In genomic region chr7:35729061-35729783, GRCh38 we compare ENCODE assay signal across 8 cellular contexts. TPM values are rescaled to one million over a fixed set of nuclear protein-coding genes. Genes with fewer than 3 reads are reported as not detected.
A peak's percentile ranks its signal among the peaks of the same experiment; 100 is the strongest.
DNase-seq lines count a peak whose midpoint lies in the region; ATAC-seq, FAIRE-seq and TF ChIP-seq lines count a peak whose summit lies in the region.

No MANE protein-coding gene starts in this region.

- no peaks in the 10 kb centered on the region for H3K79me2 ChIP-seq in DND-41 (ENCODE audit: insufficient read depth, low read length)
- no peaks in the 10 kb centered on the region for H3K79me2 ChIP-seq in GM23248 (ENCODE audit: insufficient read depth)

- H3F3A ChIP-seq in GM23248 (ENCODE audit: insufficient read depth): no peaks in the 10 kb centered on the region

- 79 to 84% methylated on average over 3 of the region's 3 CpGs for WGBS in GM23248 (ENCODE audit: low coverage in 1 of 2, low lambda C conversion rate in 2 of 2, missing lambda C conversion rate in 2 of 2), 2 experiments

- no peaks in the 10 kb centered on the region for H4K20me1 ChIP-seq in DND-41 (ENCODE audit: insufficient read depth, low read length)
- H4K20me1 ChIP-seq in GM23248 (ENCODE audit: insufficient read depth): no peaks in the 10 kb centered on the region

- H3K9me3 ChIP-seq in DND-41 (ENCODE audit: insufficient read depth, low read length, severe bottlenecking): no peaks in the 10 kb centered on the region
- no peaks in the 10 kb centered on the region for H3K9me3 ChIP-seq in GM23248 (ENCODE audit: low read depth)

- intact Hi-C loops in posterior cingulate gyrus (cut with DNase I): no loop called here

- DNase-seq in DND-41 (peak; percentile 28), posterior cingulate gyrus (peak in 6 of 10 donors; percentile 33 to 85 (median 44)), NCI-H1105 treated with DMSO at 0.1 percent for 48 hours (lab: John Stamatoyannopoulos, UW) (no peak), frontal cortex (ENCODE audit: low spot score in 2 of 2) (no peak), GM23248 (no peak)
- no peak for DNase-seq in activated T-cell treated with anti-CD3 and anti-CD28 coated beads, Interleukin-2, amount 50 U/mL, for 24 hours

- H2AFZ ChIP-seq in DND-41 (ENCODE audit: low read depth, low read length) (no peak overlapping the region), GM23248 (no peak overlapping the region)

- H3K36me3 ChIP-seq in DND-41 (ENCODE audit: insufficient read depth, low read length) (no peaks in the 10 kb centered on the region), GM23248 (ENCODE audit: low read depth) (no peaks in the 10 kb centered on the region)

- FAIRE-seq in frontal cortex (lab: Jason Lieb, UNC): no peak

- H3K36me3 Mint-ChIP-seq in activated T-cell treated with anti-CD3 and anti-CD28 coated beads, Interleukin-2, amount 50 U/mL, for 24 hours (ENCODE audit: low read depth): no peaks in the 10 kb centered on the region

- in situ Hi-C loops in GM23248 (cut with MboI): no loop called here

- H3K27me3 Mint-ChIP-seq in activated T-cell treated with anti-CD3 and anti-CD28 coated beads, Interleukin-2, amount 50 U/mL, for 24 hours: no peaks in the 10 kb centered on the region

- no peak overlapping the region for H3K4me3 ChIP-seq in DND-41 (ENCODE audit: low read depth in 1 of 2, low read length in 2 of 2)
- no peak overlapping the region for H3K4me3 ChIP-seq in GM23248

- peaks cover 66% of the 10 kb centered on the region for H3K4me1 Mint-ChIP-seq in activated T-cell treated with anti-CD3 and anti-CD28 coated beads, Interleukin-2, amount 50 U/mL, for 24 hours (ENCODE audit: low read depth)

- H3K27me3 ChIP-seq in DND-41 (ENCODE audit: insufficient read depth, low read length, poor library complexity) (no peaks in the 10 kb centered on the region), GM23248 (replicated peaks; ENCODE audit: insufficient read depth) (0 out of 2 replicates have a peak, but pooled peaks cover 5% of the 10 kb centered on the region)

- H3K9me2 ChIP-seq in GM23248 (ENCODE audit: insufficient read depth): no peaks in the 10 kb centered on the region

- peak overlapping the region; percentile 69 for H3K27ac Mint-ChIP-seq in activated T-cell treated with anti-CD3 and anti-CD28 coated beads, Interleukin-2, amount 50 U/mL, for 24 hours

- H3K4me2 ChIP-seq in DND-41 (ENCODE audit: insufficient read depth, low read length) (no peak overlapping the region), GM23248 (ENCODE audit: unreplicated experiment) (no peak overlapping the region)

- ATAC-seq in DND-41 (ENCODE audit: insufficient read depth, low read depth) (peak; percentile 41), GM19395 (IDR thresholded peaks at IDR 0.05; ENCODE audit: unreplicated experiment) (peak; percentile 44), HG03432 (IDR thresholded peaks at IDR 0.05; ENCODE audit: unreplicated experiment) (peak; percentile 58)

- H3K4me1 ChIP-seq in DND-41 (ENCODE audit: insufficient read depth, low read length) (peaks cover 26% of the 10 kb centered on the region), GM23248 (ENCODE audit: insufficient read depth) (no peaks in the 10 kb centered on the region)

- TF ChIP-seq CTCF in DND-41 (IDR thresholded peaks at IDR 0.05; ENCODE audit: borderline replicate concordance, extremely low read depth, low read length, poor library complexity, severe bottlenecking): no peak

- peak overlapping the region; percentile 1 for H3K4me3 Mint-ChIP-seq in activated T-cell treated with anti-CD3 and anti-CD28 coated beads, Interleukin-2, amount 50 U/mL, for 24 hours

- H3K9me3 Mint-ChIP-seq in activated T-cell treated with anti-CD3 and anti-CD28 coated beads, Interleukin-2, amount 50 U/mL, for 24 hours: peaks cover 2% of the 10 kb centered on the region

- H3K27ac ChIP-seq in DND-41 (ENCODE audit: low read length): no peak overlapping the region
- no peak overlapping the region for H3K27ac ChIP-seq in GM23248

- H3K9ac ChIP-seq in DND-41 (ENCODE audit: low read depth, low read length) (no peak overlapping the region), GM23248 (no peak overlapping the region)

RNA-seq across cellular contexts. Expression of gene HERPUD2, which starts 34.3 kb away (rescaled TPM):
- total RNA-seq in frontal cortex: 21.2 TPM
- total RNA-seq in GM23248 (2014; rRNA removed; shearing (Covaris generic)): 15.2 and 33.3 TPM in 2 replicates
- polyA plus RNA-seq in GM23248 (2016; fragmentation: Nextera tagmentation; extraction: Ambion mirVana): 21.9 and 22.7 TPM in 2 replicates

Comparison
In these comparisons a context has a peak if more than half of its experiments do, and no peak if none do; other contexts are left out.
1. DNase-seq: peak in DND-41 (single experiment) and posterior cingulate gyrus (6 of 10); none in activated T-cell treated with anti-CD3 and anti-CD28 coated beads, Interleukin-2, amount 50 U/mL, for 24 hours (single experiment), NCI-H1105 treated with DMSO at 0.1 percent for 48 hours (single experiment), frontal cortex (0 of 2) and GM23248 (single experiment).
2. Peak in every context shown above with its lines, with median percentiles within 50 percentile points of each other: ATAC-seq.